Comparison of ENCODE assay signal across 15 cellular contexts in the genomic region with DNA sequence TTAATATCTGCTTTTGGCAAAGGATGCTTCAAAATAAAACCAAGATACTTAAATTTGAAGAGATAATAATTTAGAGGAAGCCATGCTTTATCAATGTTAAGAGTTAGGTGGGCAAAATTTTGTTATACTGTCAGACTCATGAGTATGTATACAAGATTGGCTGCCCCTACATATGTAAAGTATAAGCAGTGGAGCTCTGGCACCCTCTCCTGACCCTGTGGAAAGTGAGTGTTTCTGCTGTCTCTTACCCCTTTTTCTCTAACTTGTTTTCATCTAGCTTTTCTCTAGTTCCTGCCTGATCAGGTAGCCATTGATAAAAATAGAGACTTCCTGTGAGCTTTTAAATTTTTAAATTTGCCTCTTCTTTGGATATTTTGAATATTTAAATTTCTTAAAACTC.
DNase-seq lines count a peak whose midpoint lies in the region; TF ChIP-seq lines count a peak whose summit lies in the region.
"Had no signal": no experiment of that assay in that cellular context is flagged by ENCODE, and none has a peak within 500 bp of the region (broad histone marks: within the 10 kb centered on the region; RNA-seq: fewer than 3 reads in every experiment).

No MANE protein-coding gene starts in this region.

- no peaks in the 10 kb centered on the region for H3K36me3 ChIP-seq in osteoblast (ENCODE audit: insufficient read depth, low read length)
- H3K36me3 ChIP-seq: left ventricle myocardium inferior, transverse colon had no signal

- H3K27me3 Mint-ChIP-seq in nephron progenitor cell (ENCODE audit: low read depth, poor library complexity): no peaks in the 10 kb centered on the region
- H3K27me3 Mint-ChIP-seq: activated CD4-positive, alpha-beta T cell treated with anti-CD3 and anti-CD28 coated beads, Interleukin-2, amount 10 ng/mL, durations not matched to agents 24 days and 14 days; activated T-cell treated with anti-CD3 and anti-CD28 coated beads, Interleukin-2, amount 50 U/mL, for 24 hours; naive thymus-derived CD8-positive, alpha-beta T cell had no signal

- H3K4me1 ChIP-seq in osteoblast (ENCODE audit: insufficient read depth, low read length): no peaks in the 10 kb centered on the region
- H3K4me1 ChIP-seq: left ventricle myocardium inferior, transverse colon had no signal

- H3K4me3 Mint-ChIP-seq in nephron progenitor cell: no peak overlapping the region
- H3K4me3 Mint-ChIP-seq: activated CD4-positive, alpha-beta T cell treated with anti-CD3 and anti-CD28 coated beads, Interleukin-2, amount 10 ng/mL, durations not matched to agents 24 days and 14 days; activated T-cell treated with anti-CD3 and anti-CD28 coated beads, Interleukin-2, amount 50 U/mL, for 24 hours; CD8-positive, alpha-beta T cell; naive thymus-derived CD8-positive, alpha-beta T cell had no signal

- H3K4me3 ChIP-seq in osteoblast (ENCODE audit: insufficient read depth, low read length): no peak overlapping the region
- H3K4me3 ChIP-seq: left ventricle myocardium inferior, transverse colon had no signal

- H3K27ac Mint-ChIP-seq in nephron progenitor cell: no peak overlapping the region
- H3K27ac Mint-ChIP-seq: activated CD4-positive, alpha-beta T cell treated with anti-CD3 and anti-CD28 coated beads, Interleukin-2, amount 10 ng/mL, durations not matched to agents 24 days and 14 days; activated T-cell treated with anti-CD3 and anti-CD28 coated beads, Interleukin-2, amount 50 U/mL, for 24 hours; CD8-positive, alpha-beta T cell; naive thymus-derived CD8-positive, alpha-beta T cell had no signal

- H2AFZ ChIP-seq in osteoblast (ENCODE audit: low read length): no peak overlapping the region

- H3K9me3 ChIP-seq in osteoblast (ENCODE audit: low read depth, low read length): no peaks in the 10 kb centered on the region
- H3K9me3 ChIP-seq: left ventricle myocardium inferior, transverse colon had no signal

- H3K9me3 Mint-ChIP-seq in nephron progenitor cell: no peaks in the 10 kb centered on the region
- H3K9me3 Mint-ChIP-seq: activated CD4-positive, alpha-beta T cell treated with anti-CD3 and anti-CD28 coated beads, Interleukin-2, amount 10 ng/mL, durations not matched to agents 24 days and 14 days; activated T-cell treated with anti-CD3 and anti-CD28 coated beads, Interleukin-2, amount 50 U/mL, for 24 hours; CD8-positive, alpha-beta T cell had no signal

- DNase-seq in DMS 273 (lab: John Stamatoyannopoulos, UW; ENCODE audit: unreplicated experiment) (peak; percentile 37), DMS 273 treated with DMSO at 0.1 percent for 48 hours (lab: John Stamatoyannopoulos, UW) (no peak), OCI-M1 (lab: John Stamatoyannopoulos, UW) (peak; percentile 26), cerebellum (ENCODE audit: low spot score) (peak; percentile 4), nephron progenitor cell (no peak), osteoblast (ENCODE audit: insufficient read length, low spot score, missing footprints) (no peak), NCI-H2227 treated with DMSO at 0.1 percent for 48 hours (lab: John Stamatoyannopoulos, UW) (no peak), NCI-H128 (lab: John Stamatoyannopoulos, UW; ENCODE audit: unreplicated experiment) (no peak)
- DNase-seq: activated CD4-positive, alpha-beta T cell treated with anti-CD3 and anti-CD28 coated beads, Interleukin-2, amount 10 ng/mL, durations not matched to agents 24 days and 14 days; activated T-cell treated with anti-CD3 and anti-CD28 coated beads, Interleukin-2, amount 50 U/mL, for 24 hours; CD8-positive, alpha-beta T cell; left ventricle myocardium inferior; naive thymus-derived CD8-positive, alpha-beta T cell; stimulated activated CD4-positive, alpha-beta T cell treated with anti-CD3 and anti-CD28 coated beads, Interleukin-4, amount 100 ng/mL, for 1 hour; transverse colon had no signal

- H3K36me3 Mint-ChIP-seq in nephron progenitor cell (ENCODE audit: low read depth): no peaks in the 10 kb centered on the region
- H3K36me3 Mint-ChIP-seq: CD8-positive, alpha-beta T cell; naive thymus-derived CD8-positive, alpha-beta T cell had no signal

- no peaks in the 10 kb centered on the region for H4K20me1 ChIP-seq in osteoblast (ENCODE audit: insufficient read depth, low read length)

- no peak overlapping the region for H3K27ac ChIP-seq in osteoblast (ENCODE audit: low read depth, low read length)
- H3K27ac ChIP-seq: left ventricle myocardium inferior, transverse colon had no signal

- TF ChIP-seq CTCF in nephron progenitor cell (IDR thresholded peaks at IDR 0.05): peak; percentile 11
- no peak for TF ChIP-seq CTCF in osteoblast (IDR thresholded peaks at IDR 0.05; ENCODE audit: extremely low read depth, low read depth, low read length)

- no peaks in the 10 kb centered on the region for H3K4me1 Mint-ChIP-seq in nephron progenitor cell
- H3K4me1 Mint-ChIP-seq: activated CD4-positive, alpha-beta T cell treated with anti-CD3 and anti-CD28 coated beads, Interleukin-2, amount 10 ng/mL, durations not matched to agents 24 days and 14 days; naive thymus-derived CD8-positive, alpha-beta T cell had no signal

- no peaks in the 10 kb centered on the region for H3K79me2 ChIP-seq in osteoblast (ENCODE audit: insufficient read depth, low read length)

- H3K27me3 ChIP-seq in osteoblast (ENCODE audit: insufficient read depth, low read length): no peaks in the 10 kb centered on the region
- H3K27me3 ChIP-seq: transverse colon had no signal

- no peak overlapping the region for H3K4me2 ChIP-seq in osteoblast (ENCODE audit: insufficient read depth, low read length)

Comparison
In these comparisons a context has a peak if more than half of its experiments do, and no peak if none do; other contexts are left out.
1. DNase-seq: peak in DMS 273 (single experiment), OCI-M1 (single experiment) and cerebellum (single experiment); none in DMS 273 treated with DMSO at 0.1 percent for 48 hours (single experiment), nephron progenitor cell (single experiment), osteoblast (single experiment), NCI-H2227 treated with DMSO at 0.1 percent for 48 hours (single experiment) and NCI-H128 (single experiment).